ENCODE assay signal across 16 cellular contexts in the genomic region with DNA sequence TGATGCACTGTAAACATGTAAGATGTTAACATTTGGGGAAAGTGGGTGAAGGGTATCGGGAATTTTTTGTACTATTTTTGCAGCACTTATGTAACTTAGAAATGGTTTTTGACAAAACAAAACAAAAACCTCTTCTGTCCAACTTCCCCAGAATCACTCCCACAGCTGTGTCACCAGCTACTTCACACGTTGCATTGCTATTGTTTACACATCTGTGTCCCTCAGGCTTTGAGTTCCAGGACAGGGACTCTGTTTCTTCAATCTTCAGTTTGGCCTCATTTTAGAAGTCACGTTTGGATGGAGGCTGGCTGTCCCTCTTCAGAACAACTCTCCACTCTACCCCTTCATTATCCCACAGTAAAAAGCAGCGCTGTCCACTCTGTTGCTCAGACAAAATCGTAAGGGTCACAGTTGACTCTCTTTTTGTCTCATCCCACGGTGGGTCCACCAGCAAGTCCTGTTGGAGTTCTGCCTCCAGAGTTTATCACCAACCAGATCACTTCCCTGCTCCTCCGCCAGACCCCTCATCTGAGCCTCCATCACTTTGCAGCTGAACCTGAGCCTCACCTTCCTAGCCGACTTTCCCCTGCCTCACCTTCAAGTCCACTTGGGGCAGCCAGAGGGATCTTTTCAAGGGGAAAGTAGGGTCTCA.
A peak's percentile ranks its signal among the peaks of the same experiment; 100 is the strongest.
DNase-seq lines count a peak whose midpoint lies in the region; ATAC-seq and TF ChIP-seq lines count a peak whose summit lies in the region.
"Had no signal": no experiment of that assay in that cellular context is flagged by ENCODE, and none has a peak within 500 bp of the region (broad histone marks: within the 10 kb centered on the region; RNA-seq: fewer than 3 reads in every experiment).

No MANE protein-coding gene starts in this region.

- no peak for TF ChIP-seq CTCF in WTC11 (IDR thresholded peaks at IDR 0.05)
- TF ChIP-seq CTCF in neural progenitor cell (IDR thresholded peaks at IDR 0.05) = no peak
- TF ChIP-seq CTCF in upper lobe of right lung (IDR thresholded peaks at IDR 0.05) = no peak
- no peak for TF ChIP-seq CTCF in coronary artery (IDR thresholded peaks at IDR 0.05)

- H3K4me3 ChIP-seq in neural progenitor cell (no peak overlapping the region), upper lobe of right lung (no peak overlapping the region), coronary artery (no peak overlapping the region)

- H3K9me3 ChIP-seq in neural progenitor cell (ENCODE audit: low read depth) (no peaks in the 10 kb centered on the region), upper lobe of right lung (no peaks in the 10 kb centered on the region)

- H3K27me3 ChIP-seq in neural progenitor cell (peaks cover 11% of the 10 kb centered on the region), upper lobe of right lung (no peaks in the 10 kb centered on the region)

- no peaks in the 10 kb centered on the region for H3K36me3 ChIP-seq in neural progenitor cell
- no peaks in the 10 kb centered on the region for H3K36me3 ChIP-seq in upper lobe of right lung

- H3K27ac Mint-ChIP-seq in WTC11 (no peak overlapping the region), neural progenitor cell (peak overlapping the region; percentile 1)
- H3K27ac Mint-ChIP-seq: CD4-positive, CD25-positive, alpha-beta regulatory T cell had no signal

- POLR2A ChIA-PET in WTC11 (lab: Charles Lee) = interaction anchor here (0.9 kb wide), 1 partner anchor 113 kb away, joined by 3 read pairs; a partner anchor contains a TSS

- no peaks in the 10 kb centered on the region for H3K79me2 ChIP-seq in neural progenitor cell (ENCODE audit: low read depth)

- intact Hi-C loops in upper lobe of right lung (cut with DNase I) = no loop called here

- H3K4me2 ChIP-seq in neural progenitor cell = no peak overlapping the region

- no peaks in the 10 kb centered on the region for H3K4me1 Mint-ChIP-seq in WTC11
- H3K4me1 Mint-ChIP-seq in neural progenitor cell = peaks cover 22% of the 10 kb centered on the region
- H3K4me1 Mint-ChIP-seq: CD4-positive, CD25-positive, alpha-beta regulatory T cell had no signal

- H3K4me1 ChIP-seq in neural progenitor cell = peaks cover 11% of the 10 kb centered on the region
- H3K4me1 ChIP-seq in upper lobe of right lung = no peaks in the 10 kb centered on the region

- H3K27me3 Mint-ChIP-seq in WTC11 (ENCODE audit: low read depth) (no peaks in the 10 kb centered on the region; the same call in 1 of the 2 replicates), neural progenitor cell (ENCODE audit: insufficient read depth, low read depth) (peaks cover 10% of the 10 kb centered on the region)

- no peak overlapping the region for H3K27ac ChIP-seq in neural progenitor cell
- peak overlapping the region; percentile 11 for H3K27ac ChIP-seq in upper lobe of right lung
- H3K27ac ChIP-seq in coronary artery = no peak overlapping the region
- H3K27ac ChIP-seq: 22Rv1 had no signal

- H3K9ac ChIP-seq in neural progenitor cell = no peak overlapping the region

- no peaks in the 10 kb centered on the region for H3K9me3 Mint-ChIP-seq in WTC11
- H3K9me3 Mint-ChIP-seq in neural progenitor cell = peaks cover 3% of the 10 kb centered on the region

- no peak for ATAC-seq in WTC11
- ATAC-seq in upper lobe of right lung = peak; percentile 59
- ATAC-seq: HCT116, Right ventricle myocardium inferior had no signal

- H3K36me3 Mint-ChIP-seq in WTC11 (no peaks in the 10 kb centered on the region), neural progenitor cell (no peaks in the 10 kb centered on the region)
- H3K36me3 Mint-ChIP-seq: CD4-positive, CD25-positive, alpha-beta regulatory T cell had no signal

- DNase-seq in DMS53 (lab: John Stamatoyannopoulos, UW) = peak; percentile 54
- DNase-seq in DMS53 treated with DMSO at 0.1 percent for 48 hours (lab: John Stamatoyannopoulos, UW; ENCODE audit: unreplicated experiment) = no peak
- no peak for DNase-seq in WTC11 (ENCODE audit: low spot score)
- no peak for DNase-seq in neural progenitor cell (ENCODE audit: low spot score)
- DNase-seq in upper lobe of right lung = no peak
- no peak for DNase-seq in dermis blood vessel endothelial cell
- DNase-seq in middle frontal gyrus (ENCODE audit: extremely low spot score, low spot score) = no peak
- no peak for DNase-seq in coronary artery (ENCODE audit: low spot score)
- DNase-seq: AML-193; CD4-positive, CD25-positive, alpha-beta regulatory T cell; GOT3; NCI-H1105; NCI-H2081 treated with DMSO at 0.1 percent for 48 hours had no signal

- no peaks in the 10 kb centered on the region for H4K20me1 ChIP-seq in neural progenitor cell (ENCODE audit: low read depth)

- no peak overlapping the region for H2AFZ ChIP-seq in neural progenitor cell (replicated peaks)

- peaks cover 7% of the 10 kb centered on the region for H3F3A ChIP-seq in neural progenitor cell (ENCODE audit: low read depth)

- CTCF ChIA-PET in WTC11 (lab: Charles Lee) = interaction anchor here (1.0 to 1.4 kb wide), 3 partner anchors 19 to 169 kb away, joined by 3 to 5 read pairs (median 3); no protein-coding TSS in a partner anchor

- H3K4me3 Mint-ChIP-seq in WTC11 (no peak overlapping the region), neural progenitor cell (no peak overlapping the region)
- H3K4me3 Mint-ChIP-seq: CD4-positive, CD25-positive, alpha-beta regulatory T cell had no signal

TF ChIP-seq in WTC11, 78 proteins besides CTCF, POLR2A, EP300 and RAD21:
- TF ChIP-seq ZNF121 (CRISPR knock-in tag; IDR thresholded peaks at IDR 0.05) = no peak
- TF ChIP-seq, protein P1, sequence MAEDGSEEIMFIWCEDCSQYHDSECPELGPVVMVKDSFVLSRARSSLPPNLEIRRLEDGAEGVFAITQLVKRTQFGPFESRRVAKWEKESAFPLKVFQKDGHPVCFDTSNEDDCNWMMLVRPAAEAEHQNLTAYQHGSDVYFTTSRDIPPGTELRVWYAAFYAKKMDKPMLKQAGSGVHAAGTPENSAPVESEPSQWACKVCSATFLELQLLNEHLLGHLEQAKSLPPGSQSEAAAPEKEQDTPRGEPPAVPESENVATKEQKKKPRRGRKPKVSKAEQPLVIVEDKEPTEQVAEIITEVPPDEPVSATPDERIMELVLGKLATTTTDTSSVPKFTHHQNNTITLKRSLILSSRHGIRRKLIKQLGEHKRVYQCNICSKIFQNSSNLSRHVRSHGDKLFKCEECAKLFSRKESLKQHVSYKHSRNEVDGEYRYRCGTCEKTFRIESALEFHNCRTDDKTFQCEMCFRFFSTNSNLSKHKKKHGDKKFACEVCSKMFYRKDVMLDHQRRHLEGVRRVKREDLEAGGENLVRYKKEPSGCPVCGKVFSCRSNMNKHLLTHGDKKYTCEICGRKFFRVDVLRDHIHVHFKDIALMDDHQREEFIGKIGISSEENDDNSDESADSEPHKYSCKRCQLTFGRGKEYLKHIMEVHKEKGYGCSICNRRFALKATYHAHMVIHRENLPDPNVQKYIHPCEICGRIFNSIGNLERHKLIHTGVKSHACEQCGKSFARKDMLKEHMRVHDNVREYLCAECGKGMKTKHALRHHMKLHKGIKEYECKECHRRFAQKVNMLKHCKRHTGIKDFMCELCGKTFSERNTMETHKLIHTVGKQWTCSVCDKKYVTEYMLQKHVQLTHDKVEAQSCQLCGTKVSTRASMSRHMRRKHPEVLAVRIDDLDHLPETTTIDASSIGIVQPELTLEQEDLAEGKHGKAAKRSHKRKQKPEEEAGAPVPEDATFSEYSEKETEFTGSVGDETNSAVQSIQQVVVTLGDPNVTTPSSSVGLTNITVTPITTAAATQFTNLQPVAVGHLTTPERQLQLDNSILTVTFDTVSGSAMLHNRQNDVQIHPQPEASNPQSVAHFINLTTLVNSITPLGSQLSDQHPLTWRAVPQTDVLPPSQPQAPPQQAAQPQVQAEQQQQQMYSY (CRISPR knock-in tag; IDR thresholded peaks at IDR 0.05) = peak; percentile 55; the same call in 1 of the 2 replicates
- no peak for TF ChIP-seq JUN (CRISPR knock-in tag; IDR thresholded peaks at IDR 0.05)
TF ChIP-seq in WTC11: peak in this region for 1.
